17 cellular contexts compared by ENCODE assay signal in genomic region chr12:126342866-126343265, GRCh38.
DNase-seq lines count a peak whose midpoint lies in the region; ATAC-seq and TF ChIP-seq lines count a peak whose summit lies in the region.
"Had no signal": no experiment of that assay in that cellular context is flagged by ENCODE, and none has a peak within 500 bp of the region (broad histone marks: within the 10 kb centered on the region; RNA-seq: fewer than 3 reads in every experiment).

No MANE protein-coding gene starts in this region.

- H3K9me2 ChIP-seq in PC-9 (ENCODE audit: insufficient read depth) = no peaks in the 10 kb centered on the region

- peak; percentile 37 for DNase-seq in NCI-H345 (lab: John Stamatoyannopoulos, UW)
- no peak for DNase-seq in NCI-H345 treated with DMSO at 0.1 percent for 48 hours (lab: John Stamatoyannopoulos, UW; ENCODE audit: unreplicated experiment)
- DNase-seq in H4 (ENCODE audit: low spot score) = peak; percentile 94
- no peak for DNase-seq in PC-9
- peak; percentile 17 for DNase-seq in fibroblast of villous mesenchyme (ENCODE audit: low read depth)
- no peak for DNase-seq in NCI-H146 (lab: John Stamatoyannopoulos, UW)
- DNase-seq: 8988T; ACHN; C1 segment of cervical spinal cord; Calu3; CD4-positive, alpha-beta T cell; DMS 273 treated with DMSO at 0.1 percent for 48 hours; DMS79; EL; HCEC 1CT; HFFc6 had no signal

- H3F3A ChIP-seq in PC-9 (ENCODE audit: insufficient read depth, low read depth) = peaks cover 14% of the 10 kb centered on the region; the same call in 1 of the 2 replicates

- POLR2A ChIA-PET in PC-9 (lab: Charles Lee; ENCODE audit: unreplicated experiment) = no interaction called here

- BruUV-seq in PC-9 (replicated peaks; lab: Mats Ljungman, UMichigan) = no TSS peak

- no peak overlapping the region for H3K4me2 ChIP-seq in PC-9

- CTCF ChIA-PET in PC-9 (lab: Charles Lee) = no interaction called here

- H3K27me3 ChIP-seq in PC-9 (ENCODE audit: insufficient read depth, low read depth) = no peaks in the 10 kb centered on the region

- no peak overlapping the region for H3K27ac ChIP-seq in PC-9

- no peak for ATAC-seq in GM21528 (IDR thresholded peaks at IDR 0.05; ENCODE audit: low FRiP score, unreplicated experiment)

- H3K4me1 ChIP-seq in PC-9 (replicated peaks; ENCODE audit: insufficient read depth) = peaks cover 23% of the 10 kb centered on the region

- TF ChIP-seq CTCF in PC-9 (conservative IDR thresholded peaks at IDR 0.05) (no peak), fibroblast of villous mesenchyme (IDR thresholded peaks at IDR 0.05; ENCODE audit: insufficient read depth, low read depth, low read length) (no peak)

- H4K20me1 ChIP-seq in PC-9 (ENCODE audit: insufficient read depth) = no peaks in the 10 kb centered on the region

- H3K79me2 ChIP-seq in PC-9 (ENCODE audit: low read depth) = no peaks in the 10 kb centered on the region

- H2AFZ ChIP-seq in PC-9 = peak overlapping the region; percentile 27; the same call in 1 of the 2 replicates

- H3K9me3 ChIP-seq in PC-9 (ENCODE audit: insufficient read depth, low read depth) = peaks cover 12% of the 10 kb centered on the region; the same call in 1 of the 2 replicates

- H3K4me3 ChIP-seq in PC-9 (no peak overlapping the region), fibroblast of villous mesenchyme (ENCODE audit: low read depth, low read length) (no peak overlapping the region)

- H3K36me3 ChIP-seq in PC-9 (ENCODE audit: low read depth) = no peaks in the 10 kb centered on the region

- intact Hi-C loops in PC-9 (cut with micrococcal nuclease; ENCODE audit: unreplicated experiment) = no loop called here

Comparison
In these comparisons a context has a peak if more than half of its experiments do, and no peak if none do; other contexts are left out.
1. DNase-seq: peak in NCI-H345 (single experiment), H4 (single experiment) and fibroblast of villous mesenchyme (single experiment); none in NCI-H345 treated with DMSO at 0.1 percent for 48 hours (single experiment), PC-9 (0 of 2) and NCI-H146 (single experiment).